In genomic region chr10:62047240-62047897, GRCh38 we compare ENCODE assay signal across 9 cellular contexts.
DNase-seq lines count a peak whose midpoint lies in the region; ATAC-seq, FAIRE-seq and TF ChIP-seq lines count a peak whose summit lies in the region.
"Had no signal": no experiment of that assay in that cellular context is flagged by ENCODE, and none has a peak within 500 bp of the region (broad histone marks: within the 10 kb centered on the region; RNA-seq: fewer than 3 reads in every experiment).

No MANE protein-coding gene starts in this region.

- H3K36me3 ChIP-seq in OCI-LY3 (replicated peaks; ENCODE audit: low read depth, low read length) (peaks cover 9% of the 10 kb centered on the region), esophagus (ENCODE audit: control insufficient read depth in 2 of 2, insufficient read depth in 2 of 2, low read length in 1 of 2) (peaks cover under 1 to 3% of the 10 kb centered on the region in 2 donors), small intestine (ENCODE audit: control insufficient read depth in 2 of 2, insufficient read depth in 2 of 2, low read length in 2 of 2) (peaks cover 0 to 3% of the 10 kb centered on the region in 2 donors)

- FAIRE-seq in small intestine (lab: Jason Lieb, UNC) = no peak

- ATAC-seq in GM18511 (IDR thresholded peaks at IDR 0.05; ENCODE audit: unreplicated experiment) = peak; percentile 16

- H3K4me2 ChIP-seq in OCI-LY3 (ENCODE audit: low read length) = peak overlapping the region; percentile 92

- no peak for DNase-seq in small intestine
- no peak for DNase-seq in NCI-H2171 treated with DMSO at 0.1 percent for 48 hours (lab: John Stamatoyannopoulos, UW)
- no peak for DNase-seq in NCI-H146 treated with DMSO at 0.1 percent for 48 hours (lab: John Stamatoyannopoulos, UW; ENCODE audit: unreplicated experiment)
- no peak for DNase-seq in NCI-H524 treated with DMSO at 0.1 percent for 48 hours (lab: John Stamatoyannopoulos, UW)
- no peak for DNase-seq in NCI-H1930 (lab: John Stamatoyannopoulos, UW)
- DNase-seq: NCI-H1105 had no signal

- H3K79me2 ChIP-seq in OCI-LY3 (ENCODE audit: low read length) = peaks cover 38% of the 10 kb centered on the region

- no peaks in the 10 kb centered on the region for H3K9me3 ChIP-seq in OCI-LY3 (ENCODE audit: insufficient read depth, low read length)
- no peaks in the 10 kb centered on the region for H3K9me3 ChIP-seq in esophagus (ENCODE audit: control insufficient read depth in 2 of 2, insufficient read depth in 1 of 2, low read depth in 1 of 2, low read length in 1 of 2)
- no peaks in the 10 kb centered on the region for H3K9me3 ChIP-seq in small intestine (ENCODE audit: control insufficient read depth, low read depth)

- H3K4me1 ChIP-seq in OCI-LY3 (ENCODE audit: low read length) = peaks cover 93% of the 10 kb centered on the region
- H3K4me1 ChIP-seq in esophagus (ENCODE audit: control insufficient read depth in 2 of 2, insufficient read depth in 2 of 2, low read length in 1 of 2) = peaks cover 0 to 13% of the 10 kb centered on the region in 2 donors
- peaks cover 11 to 41% of the 10 kb centered on the region in 2 donors for H3K4me1 ChIP-seq in small intestine (ENCODE audit: control insufficient read depth in 2 of 2, insufficient read depth in 1 of 2, low read depth in 1 of 2, low read length in 1 of 2)

- H3K4me3 ChIP-seq in OCI-LY3 (ENCODE audit: low read length) (peak overlapping the region; percentile 81), esophagus (ENCODE audit: low read depth in 1 of 2, low read length in 2 of 2) (no peak overlapping the region), small intestine (ENCODE audit: low read depth in 1 of 2, low read length in 2 of 2) (no peak overlapping the region)

- H4K20me1 ChIP-seq in OCI-LY3 (ENCODE audit: insufficient read depth, low read length) = no peaks in the 10 kb centered on the region

- H3K27ac ChIP-seq in OCI-LY3 (ENCODE audit: low read length) = peak overlapping the region; percentile 96
- H3K27ac ChIP-seq in esophagus (ENCODE audit: low read depth in 2 of 2, low read length in 1 of 2) = peak overlapping the region; percentile 71 to 90
- peak overlapping the region; percentile 45 to 90 for H3K27ac ChIP-seq in small intestine (ENCODE audit: low read depth in 1 of 2, low read length in 1 of 2)

- no peak for TF ChIP-seq CTCF in OCI-LY3 (IDR thresholded peaks at IDR 0.05; ENCODE audit: low read depth, low read length)

- H3K27me3 ChIP-seq in OCI-LY3 (ENCODE audit: low read depth, low read length) (no peaks in the 10 kb centered on the region), esophagus (ENCODE audit: control insufficient read depth in 1 of 2, insufficient read depth in 2 of 2, low read length in 2 of 2) (no peaks in the 10 kb centered on the region), small intestine (ENCODE audit: control insufficient read depth in 2 of 2, insufficient read depth in 2 of 2, low read length in 2 of 2) (no peaks in the 10 kb centered on the region)

- H3K9ac ChIP-seq in OCI-LY3 (ENCODE audit: low read length) = peak overlapping the region; percentile 91

- WGBS in esophagus, 2 donors = 56 to 58% methylated on average over 4 of the region's 4 CpGs
- 20 to 57% (median 27%) methylated on average over 4 of the region's 4 CpGs for WGBS in small intestine, 3 donors

- no peak overlapping the region for H2AFZ ChIP-seq in OCI-LY3 (ENCODE audit: low read depth, low read length)
